ENCODE assay signal across 1 cellular context in the genomic region with DNA sequence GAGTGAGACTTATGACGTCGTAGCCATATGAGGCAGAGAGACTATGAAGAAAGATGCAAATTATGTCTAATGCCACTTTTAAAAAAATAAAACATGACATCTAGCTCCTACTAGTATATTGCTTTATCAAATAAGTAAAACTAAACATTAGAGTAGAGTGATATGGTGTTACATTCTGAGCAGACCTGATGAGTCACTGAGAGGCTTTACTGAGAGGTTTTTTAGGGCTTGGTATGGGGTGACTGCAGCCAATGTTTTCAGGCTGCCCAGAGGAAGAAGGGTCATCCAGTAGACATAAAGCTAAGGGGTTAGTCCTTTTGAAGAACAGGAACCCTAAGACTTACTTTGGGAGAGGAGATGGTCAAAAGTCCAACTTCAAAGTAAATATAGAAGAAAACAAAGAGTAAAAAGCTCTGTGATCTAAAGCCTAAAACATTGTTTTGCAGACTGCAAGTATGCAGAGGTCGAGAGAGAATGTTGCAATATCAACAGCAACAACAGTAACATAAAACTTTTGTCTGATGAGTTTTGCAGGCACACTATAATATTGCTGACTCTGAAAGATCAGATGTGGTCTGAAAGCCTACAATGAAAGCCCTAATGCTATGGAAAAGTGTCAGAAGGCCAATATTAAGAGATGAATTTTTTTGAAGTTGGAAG.
TF ChIP-seq lines count a peak whose summit lies in the region.

No MANE protein-coding gene starts in this region.

TF ChIP-seq in GM23338, 12 proteins besides CTCF, POLR2A, EP300 and RAD21:
- no peak for TF ChIP-seq STAT1 (IDR thresholded peaks at IDR 0.05; ENCODE audit: unreplicated experiment)
- no peak for TF ChIP-seq ZNF331 (CRISPR knock-in tag; IDR thresholded peaks at IDR 0.05; ENCODE audit: low read depth)
- TF ChIP-seq POLR2AphosphoS5 (IDR thresholded peaks at IDR 0.05; ENCODE audit: low read depth), result no peak
- no peak for TF ChIP-seq EZH2 (IDR thresholded peaks at IDR 0.05; ENCODE audit: low read depth, unreplicated experiment)
- TF ChIP-seq, protein P1, sequence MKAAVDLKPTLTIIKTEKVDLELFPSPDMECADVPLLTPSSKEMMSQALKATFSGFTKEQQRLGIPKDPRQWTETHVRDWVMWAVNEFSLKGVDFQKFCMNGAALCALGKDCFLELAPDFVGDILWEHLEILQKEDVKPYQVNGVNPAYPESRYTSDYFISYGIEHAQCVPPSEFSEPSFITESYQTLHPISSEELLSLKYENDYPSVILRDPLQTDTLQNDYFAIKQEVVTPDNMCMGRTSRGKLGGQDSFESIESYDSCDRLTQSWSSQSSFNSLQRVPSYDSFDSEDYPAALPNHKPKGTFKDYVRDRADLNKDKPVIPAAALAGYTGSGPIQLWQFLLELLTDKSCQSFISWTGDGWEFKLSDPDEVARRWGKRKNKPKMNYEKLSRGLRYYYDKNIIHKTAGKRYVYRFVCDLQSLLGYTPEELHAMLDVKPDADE (IDR thresholded peaks at IDR 0.05), result no peak
- no peak for TF ChIP-seq JUNB (IDR thresholded peaks at IDR 0.05; ENCODE audit: unreplicated experiment)
- TF ChIP-seq ZNF114 (CRISPR knock-in tag; IDR thresholded peaks at IDR 0.05), result no peak
- TF ChIP-seq EZH2phosphoT487 (IDR thresholded peaks at IDR 0.05; ENCODE audit: unreplicated experiment), result no peak
- no peak for TF ChIP-seq CREB1 (CRISPR knock-in tag; IDR thresholded peaks at IDR 0.05; ENCODE audit: low read depth)
- TF ChIP-seq, protein P2, sequence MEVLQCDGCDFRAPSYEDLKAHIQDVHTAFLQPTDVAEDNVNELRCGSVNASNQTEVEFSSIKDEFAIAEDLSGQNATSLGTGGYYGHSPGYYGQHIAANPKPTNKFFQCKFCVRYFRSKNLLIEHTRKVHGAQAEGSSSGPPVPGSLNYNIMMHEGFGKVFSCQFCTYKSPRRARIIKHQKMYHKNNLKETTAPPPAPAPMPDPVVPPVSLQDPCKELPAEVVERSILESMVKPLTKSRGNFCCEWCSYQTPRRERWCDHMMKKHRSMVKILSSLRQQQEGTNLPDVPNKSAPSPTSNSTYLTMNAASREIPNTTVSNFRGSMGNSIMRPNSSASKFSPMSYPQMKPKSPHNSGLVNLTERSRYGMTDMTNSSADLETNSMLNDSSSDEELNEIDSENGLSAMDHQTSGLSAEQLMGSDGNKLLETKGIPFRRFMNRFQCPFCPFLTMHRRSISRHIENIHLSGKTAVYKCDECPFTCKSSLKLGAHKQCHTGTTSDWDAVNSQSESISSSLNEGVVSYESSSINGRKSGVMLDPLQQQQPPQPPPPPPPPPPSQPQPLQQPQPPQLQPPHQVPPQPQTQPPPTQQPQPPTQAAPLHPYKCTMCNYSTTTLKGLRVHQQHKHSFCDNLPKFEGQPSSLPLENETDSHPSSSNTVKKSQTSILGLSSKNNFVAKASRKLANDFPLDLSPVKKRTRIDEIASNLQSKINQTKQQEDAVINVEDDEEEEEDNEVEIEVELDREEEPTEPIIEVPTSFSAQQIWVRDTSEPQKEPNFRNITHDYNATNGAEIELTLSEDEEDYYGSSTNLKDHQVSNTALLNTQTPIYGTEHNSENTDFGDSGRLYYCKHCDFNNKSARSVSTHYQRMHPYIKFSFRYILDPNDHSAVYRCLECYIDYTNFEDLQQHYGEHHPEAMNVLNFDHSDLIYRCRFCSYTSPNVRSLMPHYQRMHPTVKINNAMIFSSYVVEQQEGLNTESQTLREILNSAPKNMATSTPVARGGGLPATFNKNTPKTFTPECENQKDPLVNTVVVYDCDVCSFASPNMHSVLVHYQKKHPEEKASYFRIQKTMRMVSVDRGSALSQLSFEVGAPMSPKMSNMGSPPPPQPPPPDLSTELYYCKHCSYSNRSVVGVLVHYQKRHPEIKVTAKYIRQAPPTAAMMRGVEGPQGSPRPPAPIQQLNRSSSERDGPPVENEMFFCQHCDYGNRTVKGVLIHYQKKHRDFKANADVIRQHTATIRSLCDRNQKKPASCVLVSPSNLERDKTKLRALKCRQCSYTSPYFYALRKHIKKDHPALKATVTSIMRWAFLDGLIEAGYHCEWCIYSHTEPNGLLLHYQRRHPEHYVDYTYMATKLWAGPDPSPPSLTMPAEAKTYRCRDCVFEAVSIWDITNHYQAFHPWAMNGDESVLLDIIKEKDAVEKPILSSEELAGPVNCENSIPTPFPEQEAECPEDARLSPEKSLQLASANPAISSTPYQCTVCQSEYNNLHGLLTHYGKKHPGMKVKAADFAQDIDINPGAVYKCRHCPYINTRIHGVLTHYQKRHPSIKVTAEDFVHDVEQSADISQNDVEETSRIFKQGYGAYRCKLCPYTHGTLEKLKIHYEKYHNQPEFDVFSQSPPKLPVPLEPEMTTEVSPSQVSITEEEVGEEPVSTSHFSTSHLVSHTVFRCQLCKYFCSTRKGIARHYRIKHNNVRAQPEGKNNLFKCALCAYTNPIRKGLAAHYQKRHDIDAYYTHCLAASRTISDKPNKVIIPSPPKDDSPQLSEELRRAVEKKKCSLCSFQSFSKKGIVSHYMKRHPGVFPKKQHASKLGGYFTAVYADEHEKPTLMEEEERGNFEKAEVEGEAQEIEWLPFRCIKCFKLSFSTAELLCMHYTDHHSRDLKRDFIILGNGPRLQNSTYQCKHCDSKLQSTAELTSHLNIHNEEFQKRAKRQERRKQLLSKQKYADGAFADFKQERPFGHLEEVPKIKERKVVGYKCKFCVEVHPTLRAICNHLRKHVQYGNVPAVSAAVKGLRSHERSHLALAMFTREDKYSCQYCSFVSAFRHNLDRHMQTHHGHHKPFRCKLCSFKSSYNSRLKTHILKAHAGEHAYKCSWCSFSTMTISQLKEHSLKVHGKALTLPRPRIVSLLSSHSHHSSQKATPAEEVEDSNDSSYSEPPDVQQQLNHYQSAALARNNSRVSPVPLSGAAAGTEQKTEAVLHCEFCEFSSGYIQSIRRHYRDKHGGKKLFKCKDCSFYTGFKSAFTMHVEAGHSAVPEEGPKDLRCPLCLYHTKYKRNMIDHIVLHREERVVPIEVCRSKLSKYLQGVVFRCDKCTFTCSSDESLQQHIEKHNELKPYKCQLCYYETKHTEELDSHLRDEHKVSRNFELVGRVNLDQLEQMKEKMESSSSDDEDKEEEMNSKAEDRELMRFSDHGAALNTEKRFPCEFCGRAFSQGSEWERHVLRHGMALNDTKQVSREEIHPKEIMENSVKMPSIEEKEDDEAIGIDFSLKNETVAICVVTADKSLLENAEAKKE (CRISPR knock-in tag; IDR thresholded peaks at IDR 0.05), result no peak
- TF ChIP-seq, protein P3, sequence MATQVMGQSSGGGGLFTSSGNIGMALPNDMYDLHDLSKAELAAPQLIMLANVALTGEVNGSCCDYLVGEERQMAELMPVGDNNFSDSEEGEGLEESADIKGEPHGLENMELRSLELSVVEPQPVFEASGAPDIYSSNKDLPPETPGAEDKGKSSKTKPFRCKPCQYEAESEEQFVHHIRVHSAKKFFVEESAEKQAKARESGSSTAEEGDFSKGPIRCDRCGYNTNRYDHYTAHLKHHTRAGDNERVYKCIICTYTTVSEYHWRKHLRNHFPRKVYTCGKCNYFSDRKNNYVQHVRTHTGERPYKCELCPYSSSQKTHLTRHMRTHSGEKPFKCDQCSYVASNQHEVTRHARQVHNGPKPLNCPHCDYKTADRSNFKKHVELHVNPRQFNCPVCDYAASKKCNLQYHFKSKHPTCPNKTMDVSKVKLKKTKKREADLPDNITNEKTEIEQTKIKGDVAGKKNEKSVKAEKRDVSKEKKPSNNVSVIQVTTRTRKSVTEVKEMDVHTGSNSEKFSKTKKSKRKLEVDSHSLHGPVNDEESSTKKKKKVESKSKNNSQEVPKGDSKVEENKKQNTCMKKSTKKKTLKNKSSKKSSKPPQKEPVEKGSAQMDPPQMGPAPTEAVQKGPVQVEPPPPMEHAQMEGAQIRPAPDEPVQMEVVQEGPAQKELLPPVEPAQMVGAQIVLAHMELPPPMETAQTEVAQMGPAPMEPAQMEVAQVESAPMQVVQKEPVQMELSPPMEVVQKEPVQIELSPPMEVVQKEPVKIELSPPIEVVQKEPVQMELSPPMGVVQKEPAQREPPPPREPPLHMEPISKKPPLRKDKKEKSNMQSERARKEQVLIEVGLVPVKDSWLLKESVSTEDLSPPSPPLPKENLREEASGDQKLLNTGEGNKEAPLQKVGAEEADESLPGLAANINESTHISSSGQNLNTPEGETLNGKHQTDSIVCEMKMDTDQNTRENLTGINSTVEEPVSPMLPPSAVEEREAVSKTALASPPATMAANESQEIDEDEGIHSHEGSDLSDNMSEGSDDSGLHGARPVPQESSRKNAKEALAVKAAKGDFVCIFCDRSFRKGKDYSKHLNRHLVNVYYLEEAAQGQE (IDR thresholded peaks at IDR 0.05; ENCODE audit: unreplicated experiment), result no peak
- no peak for TF ChIP-seq NANOG (IDR thresholded peaks at IDR 0.05; ENCODE audit: borderline replicate concordance)
